In genomic region chr6:11263185-11263817, GRCh38 we compare ENCODE assay signal across 8 cellular contexts. TPM values are rescaled to one million over a fixed set of nuclear protein-coding genes. Genes with fewer than 3 reads are reported as not detected.
DNase-seq lines count a peak whose midpoint lies in the region; ATAC-seq lines count a peak whose summit lies in the region.

No MANE protein-coding gene starts in this region.

- intact Hi-C loops in left cardiac atrium (cut with DNase I) = no loop called here
- intact Hi-C loops in posterior cingulate gyrus (cut with DNase I) = no loop called here

- H3K27me3 Mint-ChIP-seq in T-cell = no peaks in the 10 kb centered on the region

- no peak overlapping the region for H3K4me3 Mint-ChIP-seq in T-cell

- no peaks in the 10 kb centered on the region for H3K9me3 Mint-ChIP-seq in T-cell

- H3K27ac Mint-ChIP-seq in T-cell = peak overlapping the region; percentile 42 to 75

- no peak for ATAC-seq in T-cell (replicated peaks in 1 of 4)
- ATAC-seq in left cardiac atrium = peak; percentile 90 to 91

- H3K4me1 Mint-ChIP-seq in T-cell = peaks cover 51 to 68% (median 59%) of the 10 kb centered on the region in 3 donors

- peaks cover 38% of the 10 kb centered on the region for H3K36me3 Mint-ChIP-seq in T-cell

- DNase-seq in GM03348 (ENCODE audit: low spot score) (peak; percentile 71), T-cell (no peak), left cardiac atrium (peak; percentile 78), renal cortical epithelial cell (ENCODE audit: low read depth) (peak; percentile 93), NCI-H1105 treated with DMSO at 0.1 percent for 48 hours (lab: John Stamatoyannopoulos, UW) (no peak), posterior cingulate gyrus (no peak)
- no peak for DNase-seq in stimulated activated CD4-positive, alpha-beta T cell treated with anti-CD3 and anti-CD28 coated beads, Interleukin-1b, Interleukin-23, amount 100 ng/mL, for 48 hours
- DNase-seq in activated CD4-positive, alpha-beta T cell treated with anti-CD3 and anti-CD28 coated beads for 1 hour = no peak

- POLR2A ChIA-PET in T-cell (lab: Charles Lee) = no interaction called here

- CTCF ChIA-PET in T-cell (lab: Charles Lee) = no interaction called here

RNA-seq across cellular contexts. Expression of gene NEDD9, which starts 30.8 kb away (rescaled TPM):
- total RNA-seq in T-cell (10 to 100 TPM; 30.8 to 55.3 (median 33.7) TPM), left cardiac atrium (10 to 100 TPM; 34.0 to 42.9 TPM), renal cortical epithelial cell (86.7 and 131 TPM in 2 replicates)

Comparison
In these comparisons a context has a peak if more than half of its experiments do, and no peak if none do; other contexts are left out.
1. DNase-seq: peak in GM03348 (single experiment), left cardiac atrium (single experiment) and renal cortical epithelial cell (single experiment); none in T-cell (0 of 34), NCI-H1105 treated with DMSO at 0.1 percent for 48 hours (single experiment), stimulated activated CD4-positive, alpha-beta T cell treated with anti-CD3 and anti-CD28 coated beads, Interleukin-1b, Interleukin-23, amount 100 ng/mL, for 48 hours (single experiment), activated CD4-positive, alpha-beta T cell treated with anti-CD3 and anti-CD28 coated beads for 1 hour (single experiment) and posterior cingulate gyrus (0 of 10).
2. ATAC-seq: peak in left cardiac atrium (2 of 2); none in T-cell (0 of 4).